In genomic region chr10:99621454-99622246, GRCh38 we compare ENCODE assay signal across 2 cellular contexts.
TF ChIP-seq lines count a peak whose summit lies in the region.

No MANE protein-coding gene starts in this region.

TF ChIP-seq in A549, 52 proteins besides CTCF, POLR2A, EP300 and RAD21 (continued from another document):
- TF ChIP-seq, protein P1, sequence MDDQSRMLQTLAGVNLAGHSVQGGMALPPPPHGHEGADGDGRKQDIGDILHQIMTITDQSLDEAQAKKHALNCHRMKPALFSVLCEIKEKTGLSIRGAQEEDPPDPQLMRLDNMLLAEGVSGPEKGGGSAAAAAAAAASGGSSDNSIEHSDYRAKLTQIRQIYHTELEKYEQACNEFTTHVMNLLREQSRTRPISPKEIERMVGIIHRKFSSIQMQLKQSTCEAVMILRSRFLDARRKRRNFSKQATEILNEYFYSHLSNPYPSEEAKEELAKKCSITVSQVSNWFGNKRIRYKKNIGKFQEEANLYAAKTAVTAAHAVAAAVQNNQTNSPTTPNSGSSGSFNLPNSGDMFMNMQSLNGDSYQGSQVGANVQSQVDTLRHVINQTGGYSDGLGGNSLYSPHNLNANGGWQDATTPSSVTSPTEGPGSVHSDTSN (IDR thresholded peaks at IDR 0.05), result 0 out of 2 replicates have a peak, but pooled peaks have one; percentile 38
- TF ChIP-seq FOXS1 (CRISPR knock-in tag; IDR thresholded peaks at IDR 0.05) (no peak), FOSB (CRISPR knock-in tag; IDR thresholded peaks at IDR 0.05) (no peak), HOXB13 (CRISPR knock-in tag; IDR thresholded peaks at IDR 0.05; ENCODE audit: low read depth) (0 out of 2 replicates have a peak, but pooled peaks have one; percentile 39)

TF ChIP-seq in HEK293, 187 proteins besides CTCF, POLR2A, EP300 and RAD21 (continued from another document):
- TF ChIP-seq FEZF1 (tag by site-specific recombination; IDR thresholded peaks at IDR 0.05) (no peak), ZNF404 (tag by site-specific recombination; IDR thresholded peaks at IDR 0.05) (no peak), ZBTB1 (tag by site-specific recombination; IDR thresholded peaks at IDR 0.05) (0 out of 2 replicates have a peak, but pooled peaks have one; percentile 27), ZNF785 (tag by site-specific recombination; IDR thresholded peaks at IDR 0.05) (peak; percentile 28; the same call in 1 of the 2 replicates), IKZF3 (tag by site-specific recombination; IDR thresholded peaks at IDR 0.05) (peak; percentile 1), ZXDB (tag by site-specific recombination; IDR thresholded peaks at IDR 0.05) (no peak), ZNF660 (tag by site-specific recombination; IDR thresholded peaks at IDR 0.05) (peak; percentile 60; the same call in 1 of the 2 replicates), GLI4 (tag by site-specific recombination; IDR thresholded peaks at IDR 0.05) (0 out of 2 replicates have a peak, but pooled peaks have one; percentile 20), ZNF600 (tag by site-specific recombination; IDR thresholded peaks at IDR 0.05) (0 out of 2 replicates have a peak, but pooled peaks have one; percentile 15), ZNF792 (tag by site-specific recombination; IDR thresholded peaks at IDR 0.05) (0 out of 2 replicates have a peak, but pooled peaks have one; percentile 26)
- TF ChIP-seq, protein P2, sequence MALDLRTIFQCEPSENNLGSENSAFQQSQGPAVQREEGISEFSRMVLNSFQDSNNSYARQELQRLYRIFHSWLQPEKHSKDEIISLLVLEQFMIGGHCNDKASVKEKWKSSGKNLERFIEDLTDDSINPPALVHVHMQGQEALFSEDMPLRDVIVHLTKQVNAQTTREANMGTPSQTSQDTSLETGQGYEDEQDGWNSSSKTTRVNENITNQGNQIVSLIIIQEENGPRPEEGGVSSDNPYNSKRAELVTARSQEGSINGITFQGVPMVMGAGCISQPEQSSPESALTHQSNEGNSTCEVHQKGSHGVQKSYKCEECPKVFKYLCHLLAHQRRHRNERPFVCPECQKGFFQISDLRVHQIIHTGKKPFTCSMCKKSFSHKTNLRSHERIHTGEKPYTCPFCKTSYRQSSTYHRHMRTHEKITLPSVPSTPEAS (tag by site-specific recombination; IDR thresholded peaks at IDR 0.05), result no peak
- TF ChIP-seq, protein P3, sequence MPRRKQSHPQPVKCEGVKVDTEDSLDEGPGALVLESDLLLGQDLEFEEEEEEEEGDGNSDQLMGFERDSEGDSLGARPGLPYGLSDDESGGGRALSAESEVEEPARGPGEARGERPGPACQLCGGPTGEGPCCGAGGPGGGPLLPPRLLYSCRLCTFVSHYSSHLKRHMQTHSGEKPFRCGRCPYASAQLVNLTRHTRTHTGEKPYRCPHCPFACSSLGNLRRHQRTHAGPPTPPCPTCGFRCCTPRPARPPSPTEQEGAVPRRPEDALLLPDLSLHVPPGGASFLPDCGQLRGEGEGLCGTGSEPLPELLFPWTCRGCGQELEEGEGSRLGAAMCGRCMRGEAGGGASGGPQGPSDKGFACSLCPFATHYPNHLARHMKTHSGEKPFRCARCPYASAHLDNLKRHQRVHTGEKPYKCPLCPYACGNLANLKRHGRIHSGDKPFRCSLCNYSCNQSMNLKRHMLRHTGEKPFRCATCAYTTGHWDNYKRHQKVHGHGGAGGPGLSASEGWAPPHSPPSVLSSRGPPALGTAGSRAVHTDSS (tag by site-specific recombination; IDR thresholded peaks at IDR 0.05), result peak; percentile 5; the same call in 1 of the 2 replicates
- TF ChIP-seq, protein P4, sequence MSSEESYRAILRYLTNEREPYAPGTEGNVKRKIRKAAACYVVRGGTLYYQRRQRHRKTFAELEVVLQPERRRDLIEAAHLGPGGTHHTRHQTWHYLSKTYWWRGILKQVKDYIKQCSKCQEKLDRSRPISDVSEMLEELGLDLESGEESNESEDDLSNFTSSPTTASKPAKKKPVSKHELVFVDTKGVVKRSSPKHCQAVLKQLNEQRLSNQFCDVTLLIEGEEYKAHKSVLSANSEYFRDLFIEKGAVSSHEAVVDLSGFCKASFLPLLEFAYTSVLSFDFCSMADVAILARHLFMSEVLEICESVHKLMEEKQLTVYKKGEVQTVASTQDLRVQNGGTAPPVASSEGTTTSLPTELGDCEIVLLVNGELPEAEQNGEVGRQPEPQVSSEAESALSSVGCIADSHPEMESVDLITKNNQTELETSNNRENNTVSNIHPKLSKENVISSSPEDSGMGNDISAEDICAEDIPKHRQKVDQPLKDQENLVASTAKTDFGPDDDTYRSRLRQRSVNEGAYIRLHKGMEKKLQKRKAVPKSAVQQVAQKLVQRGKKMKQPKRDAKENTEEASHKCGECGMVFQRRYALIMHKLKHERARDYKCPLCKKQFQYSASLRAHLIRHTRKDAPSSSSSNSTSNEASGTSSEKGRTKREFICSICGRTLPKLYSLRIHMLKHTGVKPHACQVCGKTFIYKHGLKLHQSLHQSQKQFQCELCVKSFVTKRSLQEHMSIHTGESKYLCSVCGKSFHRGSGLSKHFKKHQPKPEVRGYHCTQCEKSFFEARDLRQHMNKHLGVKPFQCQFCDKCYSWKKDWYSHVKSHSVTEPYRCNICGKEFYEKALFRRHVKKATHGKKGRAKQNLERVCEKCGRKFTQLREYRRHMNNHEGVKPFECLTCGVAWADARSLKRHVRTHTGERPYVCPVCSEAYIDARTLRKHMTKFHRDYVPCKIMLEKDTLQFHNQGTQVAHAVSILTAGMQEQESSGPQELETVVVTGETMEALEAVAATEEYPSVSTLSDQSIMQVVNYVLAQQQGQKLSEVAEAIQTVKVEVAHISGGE (tag by site-specific recombination; conservative IDR thresholded peaks at IDR 0.05; ENCODE audit: low read depth), result no peak
